ENCODE assay signal across 1 cellular context in the genomic region with DNA sequence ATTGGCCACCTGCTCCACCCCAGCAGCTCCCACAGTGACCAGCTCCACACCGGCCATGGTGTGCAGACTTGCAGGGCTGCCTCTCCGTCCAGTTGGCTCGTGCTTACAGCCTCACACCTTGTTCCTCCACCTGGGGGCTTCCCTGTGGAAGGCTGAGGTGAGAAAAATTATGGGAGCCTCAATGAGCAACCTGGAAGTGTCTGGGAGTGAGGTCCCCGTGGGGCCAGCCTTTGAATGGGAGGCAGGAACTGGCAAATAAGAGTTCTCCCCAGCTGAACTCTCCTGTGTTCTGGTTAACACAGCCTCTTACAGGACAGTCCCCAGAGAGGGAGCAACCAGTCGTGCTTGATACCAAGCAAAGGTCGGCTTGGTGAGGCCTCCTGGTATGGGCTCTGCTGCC.
TF ChIP-seq lines count a peak whose summit lies in the region.

No MANE protein-coding gene starts in this region.

TF ChIP-seq in HepG2, 621 proteins besides CTCF, POLR2A, EP300 and RAD21 (continued from another document and continues in another):
- TF ChIP-seq ZNF382 (CRISPR knock-in tag; IDR thresholded peaks at IDR 0.05; ENCODE audit: borderline replicate concordance), result no peak
- no peak for TF ChIP-seq HMG20B (CRISPR knock-in tag; conservative IDR thresholded peaks at IDR 0.05)
- TF ChIP-seq, protein P1, sequence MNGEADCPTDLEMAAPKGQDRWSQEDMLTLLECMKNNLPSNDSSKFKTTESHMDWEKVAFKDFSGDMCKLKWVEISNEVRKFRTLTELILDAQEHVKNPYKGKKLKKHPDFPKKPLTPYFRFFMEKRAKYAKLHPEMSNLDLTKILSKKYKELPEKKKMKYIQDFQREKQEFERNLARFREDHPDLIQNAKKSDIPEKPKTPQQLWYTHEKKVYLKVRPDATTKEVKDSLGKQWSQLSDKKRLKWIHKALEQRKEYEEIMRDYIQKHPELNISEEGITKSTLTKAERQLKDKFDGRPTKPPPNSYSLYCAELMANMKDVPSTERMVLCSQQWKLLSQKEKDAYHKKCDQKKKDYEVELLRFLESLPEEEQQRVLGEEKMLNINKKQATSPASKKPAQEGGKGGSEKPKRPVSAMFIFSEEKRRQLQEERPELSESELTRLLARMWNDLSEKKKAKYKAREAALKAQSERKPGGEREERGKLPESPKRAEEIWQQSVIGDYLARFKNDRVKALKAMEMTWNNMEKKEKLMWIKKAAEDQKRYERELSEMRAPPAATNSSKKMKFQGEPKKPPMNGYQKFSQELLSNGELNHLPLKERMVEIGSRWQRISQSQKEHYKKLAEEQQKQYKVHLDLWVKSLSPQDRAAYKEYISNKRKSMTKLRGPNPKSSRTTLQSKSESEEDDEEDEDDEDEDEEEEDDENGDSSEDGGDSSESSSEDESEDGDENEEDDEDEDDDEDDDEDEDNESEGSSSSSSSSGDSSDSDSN (CRISPR knock-in tag; IDR thresholded peaks at IDR 0.05), result 0 out of 2 replicates have a peak, but pooled peaks have one; percentile 32
- TF ChIP-seq, protein P2, sequence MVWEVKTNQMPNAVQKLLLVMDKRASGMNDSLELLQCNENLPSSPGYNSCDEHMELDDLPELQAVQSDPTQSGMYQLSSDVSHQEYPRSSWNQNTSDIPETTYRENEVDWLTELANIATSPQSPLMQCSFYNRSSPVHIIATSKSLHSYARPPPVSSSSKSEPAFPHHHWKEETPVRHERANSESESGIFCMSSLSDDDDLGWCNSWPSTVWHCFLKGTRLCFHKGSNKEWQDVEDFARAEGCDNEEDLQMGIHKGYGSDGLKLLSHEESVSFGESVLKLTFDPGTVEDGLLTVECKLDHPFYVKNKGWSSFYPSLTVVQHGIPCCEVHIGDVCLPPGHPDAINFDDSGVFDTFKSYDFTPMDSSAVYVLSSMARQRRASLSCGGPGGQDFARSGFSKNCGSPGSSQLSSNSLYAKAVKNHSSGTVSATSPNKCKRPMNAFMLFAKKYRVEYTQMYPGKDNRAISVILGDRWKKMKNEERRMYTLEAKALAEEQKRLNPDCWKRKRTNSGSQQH (CRISPR knock-in tag; IDR thresholded peaks at IDR 0.05; ENCODE audit: low read depth), result no peak
- TF ChIP-seq, protein P3, sequence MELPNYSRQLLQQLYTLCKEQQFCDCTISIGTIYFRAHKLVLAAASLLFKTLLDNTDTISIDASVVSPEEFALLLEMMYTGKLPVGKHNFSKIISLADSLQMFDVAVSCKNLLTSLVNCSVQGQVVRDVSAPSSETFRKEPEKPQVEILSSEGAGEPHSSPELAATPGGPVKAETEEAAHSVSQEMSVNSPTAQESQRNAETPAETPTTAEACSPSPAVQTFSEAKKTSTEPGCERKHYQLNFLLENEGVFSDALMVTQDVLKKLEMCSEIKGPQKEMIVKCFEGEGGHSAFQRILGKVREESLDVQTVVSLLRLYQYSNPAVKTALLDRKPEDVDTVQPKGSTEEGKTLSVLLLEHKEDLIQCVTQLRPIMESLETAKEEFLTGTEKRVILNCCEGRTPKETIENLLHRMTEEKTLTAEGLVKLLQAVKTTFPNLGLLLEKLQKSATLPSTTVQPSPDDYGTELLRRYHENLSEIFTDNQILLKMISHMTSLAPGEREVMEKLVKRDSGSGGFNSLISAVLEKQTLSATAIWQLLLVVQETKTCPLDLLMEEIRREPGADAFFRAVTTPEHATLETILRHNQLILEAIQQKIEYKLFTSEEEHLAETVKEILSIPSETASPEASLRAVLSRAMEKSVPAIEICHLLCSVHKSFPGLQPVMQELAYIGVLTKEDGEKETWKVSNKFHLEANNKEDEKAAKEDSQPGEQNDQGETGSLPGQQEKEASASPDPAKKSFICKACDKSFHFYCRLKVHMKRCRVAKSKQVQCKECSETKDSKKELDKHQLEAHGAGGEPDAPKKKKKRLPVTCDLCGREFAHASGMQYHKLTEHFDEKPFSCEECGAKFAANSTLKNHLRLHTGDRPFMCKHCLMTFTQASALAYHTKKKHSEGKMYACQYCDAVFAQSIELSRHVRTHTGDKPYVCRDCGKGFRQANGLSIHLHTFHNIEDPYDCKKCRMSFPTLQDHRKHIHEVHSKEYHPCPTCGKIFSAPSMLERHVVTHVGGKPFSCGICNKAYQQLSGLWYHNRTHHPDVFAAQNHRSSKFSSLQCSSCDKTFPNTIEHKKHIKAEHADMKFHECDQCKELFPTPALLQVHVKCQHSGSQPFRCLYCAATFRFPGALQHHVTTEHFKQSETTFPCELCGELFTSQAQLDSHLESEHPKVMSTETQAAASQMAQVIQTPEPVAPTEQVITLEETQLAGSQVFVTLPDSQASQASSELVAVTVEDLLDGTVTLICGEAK (IDR thresholded peaks at IDR 0.05), result no peak
- TF ChIP-seq, protein P3 (CRISPR knock-in tag; IDR thresholded peaks at IDR 0.05), result no peak
- 0 out of 2 replicates have a peak, but pooled peaks have one; percentile 24 for TF ChIP-seq RXRA (CRISPR knock-in tag; IDR thresholded peaks at IDR 0.05)
- TF ChIP-seq RARG (CRISPR knock-in tag; IDR thresholded peaks at IDR 0.05; ENCODE audit: low read depth), result no peak
- TF ChIP-seq STAG1 (CRISPR knock-in tag; IDR thresholded peaks at IDR 0.05), result no peak
- TF ChIP-seq, protein P4, sequence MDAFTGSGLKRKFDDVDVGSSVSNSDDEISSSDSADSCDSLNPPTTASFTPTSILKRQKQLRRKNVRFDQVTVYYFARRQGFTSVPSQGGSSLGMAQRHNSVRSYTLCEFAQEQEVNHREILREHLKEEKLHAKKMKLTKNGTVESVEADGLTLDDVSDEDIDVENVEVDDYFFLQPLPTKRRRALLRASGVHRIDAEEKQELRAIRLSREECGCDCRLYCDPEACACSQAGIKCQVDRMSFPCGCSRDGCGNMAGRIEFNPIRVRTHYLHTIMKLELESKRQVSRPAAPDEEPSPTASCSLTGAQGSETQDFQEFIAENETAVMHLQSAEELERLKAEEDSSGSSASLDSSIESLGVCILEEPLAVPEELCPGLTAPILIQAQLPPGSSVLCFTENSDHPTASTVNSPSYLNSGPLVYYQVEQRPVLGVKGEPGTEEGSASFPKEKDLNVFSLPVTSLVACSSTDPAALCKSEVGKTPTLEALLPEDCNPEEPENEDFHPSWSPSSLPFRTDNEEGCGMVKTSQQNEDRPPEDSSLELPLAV (CRISPR knock-in tag; conservative IDR thresholded peaks at IDR 0.05; ENCODE audit: low read depth), result no peak
- no peak for TF ChIP-seq ATF7-NPFF (CRISPR knock-in tag; IDR thresholded peaks at IDR 0.05; ENCODE audit: low read depth)
- no peak for TF ChIP-seq MTF2 (CRISPR knock-in tag; IDR thresholded peaks at IDR 0.05; ENCODE audit: borderline replicate concordance)
- TF ChIP-seq TBX2 (CRISPR knock-in tag; IDR thresholded peaks at IDR 0.05; ENCODE audit: borderline replicate concordance), result no peak
- TF ChIP-seq SPEN (CRISPR knock-in tag; IDR thresholded peaks at IDR 0.05; ENCODE audit: low read depth), result no peak
- no peak for TF ChIP-seq CEBPG (CRISPR knock-in tag; IDR thresholded peaks at IDR 0.05)
- TF ChIP-seq XRCC5 (optimal IDR thresholded peaks at IDR 0.05; ENCODE audit: low read length), result no peak
- TF ChIP-seq, protein P5, sequence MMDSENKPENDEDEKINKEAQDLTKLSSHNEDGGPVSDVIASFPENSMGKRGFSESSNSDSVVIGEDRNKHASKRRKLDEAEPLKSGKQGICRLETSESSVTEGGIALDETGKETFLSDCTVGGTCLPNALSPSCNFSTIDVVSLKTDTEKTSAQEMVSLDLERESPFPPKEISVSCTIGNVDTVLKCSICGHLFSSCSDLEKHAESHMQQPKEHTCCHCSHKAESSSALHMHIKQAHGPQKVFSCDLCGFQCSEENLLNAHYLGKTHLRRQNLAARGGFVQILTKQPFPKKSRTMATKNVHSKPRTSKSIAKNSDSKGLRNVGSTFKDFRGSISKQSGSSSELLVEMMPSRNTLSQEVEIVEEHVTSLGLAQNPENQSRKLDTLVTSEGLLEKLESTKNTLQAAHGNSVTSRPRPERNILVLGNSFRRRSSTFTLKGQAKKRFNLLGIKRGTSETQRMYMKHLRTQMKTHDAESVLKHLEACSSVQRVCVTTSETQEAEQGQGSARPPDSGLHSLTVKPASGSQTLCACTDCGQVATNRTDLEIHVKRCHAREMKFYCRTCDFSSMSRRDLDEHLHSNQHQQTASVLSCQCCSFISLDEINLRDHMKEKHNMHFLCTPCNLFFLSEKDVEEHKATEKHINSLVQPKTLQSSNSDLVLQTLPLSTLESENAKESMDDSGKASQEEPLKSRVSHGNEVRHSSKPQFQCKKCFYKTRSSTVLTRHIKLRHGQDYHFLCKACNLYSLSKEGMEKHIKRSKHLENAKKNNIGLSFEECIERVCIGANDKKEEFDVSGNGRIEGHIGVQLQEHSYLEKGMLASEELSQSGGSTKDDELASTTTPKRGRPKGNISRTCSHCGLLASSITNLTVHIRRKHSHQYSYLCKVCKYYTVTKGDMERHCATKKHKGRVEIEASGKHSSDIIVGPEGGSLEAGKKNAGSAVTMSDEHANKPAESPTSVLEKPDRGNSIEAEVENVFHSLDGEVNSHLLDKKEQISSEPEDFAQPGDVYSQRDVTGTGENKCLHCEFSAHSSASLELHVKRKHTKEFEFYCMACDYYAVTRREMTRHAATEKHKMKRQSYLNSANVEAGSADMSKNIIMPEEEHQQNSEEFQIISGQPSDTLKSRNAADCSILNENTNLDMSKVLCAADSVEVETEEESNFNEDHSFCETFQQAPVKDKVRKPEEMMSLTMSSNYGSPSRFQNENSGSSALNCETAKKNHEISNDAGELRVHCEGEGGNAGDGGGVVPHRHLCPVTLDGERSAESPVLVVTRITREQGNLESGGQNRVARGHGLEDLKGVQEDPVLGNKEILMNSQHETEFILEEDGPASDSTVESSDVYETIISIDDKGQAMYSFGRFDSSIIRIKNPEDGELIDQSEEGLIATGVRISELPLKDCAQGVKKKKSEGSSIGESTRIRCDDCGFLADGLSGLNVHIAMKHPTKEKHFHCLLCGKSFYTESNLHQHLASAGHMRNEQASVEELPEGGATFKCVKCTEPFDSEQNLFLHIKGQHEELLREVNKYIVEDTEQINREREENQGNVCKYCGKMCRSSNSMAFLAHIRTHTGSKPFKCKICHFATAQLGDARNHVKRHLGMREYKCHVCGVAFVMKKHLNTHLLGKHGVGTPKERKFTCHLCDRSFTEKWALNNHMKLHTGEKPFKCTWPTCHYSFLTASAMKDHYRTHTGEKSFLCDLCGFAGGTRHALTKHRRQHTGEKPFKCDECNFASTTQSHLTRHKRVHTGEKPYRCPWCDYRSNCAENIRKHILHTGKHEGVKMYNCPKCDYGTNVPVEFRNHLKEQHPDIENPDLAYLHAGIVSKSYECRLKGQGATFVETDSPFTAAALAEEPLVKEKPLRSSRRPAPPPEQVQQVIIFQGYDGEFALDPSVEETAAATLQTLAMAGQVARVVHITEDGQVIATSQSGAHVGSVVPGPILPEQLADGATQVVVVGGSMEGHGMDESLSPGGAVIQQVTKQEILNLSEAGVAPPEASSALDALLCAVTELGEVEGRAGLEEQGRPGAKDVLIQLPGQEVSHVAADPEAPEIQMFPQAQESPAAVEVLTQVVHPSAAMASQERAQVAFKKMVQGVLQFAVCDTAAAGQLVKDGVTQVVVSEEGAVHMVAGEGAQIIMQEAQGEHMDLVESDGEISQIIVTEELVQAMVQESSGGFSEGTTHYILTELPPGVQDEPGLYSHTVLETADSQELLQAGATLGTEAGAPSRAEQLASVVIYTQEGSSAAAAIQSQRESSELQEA (CRISPR knock-in tag; IDR thresholded peaks at IDR 0.05; ENCODE audit: not compliant biosample characterization), result peak; percentile 51
- TF ChIP-seq ZKSCAN5 (CRISPR knock-in tag; IDR thresholded peaks at IDR 0.05), result no peak
- TF ChIP-seq, protein P6, sequence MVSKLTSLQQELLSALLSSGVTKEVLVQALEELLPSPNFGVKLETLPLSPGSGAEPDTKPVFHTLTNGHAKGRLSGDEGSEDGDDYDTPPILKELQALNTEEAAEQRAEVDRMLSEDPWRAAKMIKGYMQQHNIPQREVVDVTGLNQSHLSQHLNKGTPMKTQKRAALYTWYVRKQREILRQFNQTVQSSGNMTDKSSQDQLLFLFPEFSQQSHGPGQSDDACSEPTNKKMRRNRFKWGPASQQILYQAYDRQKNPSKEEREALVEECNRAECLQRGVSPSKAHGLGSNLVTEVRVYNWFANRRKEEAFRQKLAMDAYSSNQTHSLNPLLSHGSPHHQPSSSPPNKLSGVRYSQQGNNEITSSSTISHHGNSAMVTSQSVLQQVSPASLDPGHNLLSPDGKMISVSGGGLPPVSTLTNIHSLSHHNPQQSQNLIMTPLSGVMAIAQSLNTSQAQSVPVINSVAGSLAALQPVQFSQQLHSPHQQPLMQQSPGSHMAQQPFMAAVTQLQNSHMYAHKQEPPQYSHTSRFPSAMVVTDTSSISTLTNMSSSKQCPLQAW (CRISPR knock-in tag; IDR thresholded peaks at IDR 0.05), result no peak
- TF ChIP-seq NR3C1 (CRISPR knock-in tag; IDR thresholded peaks at IDR 0.05), result no peak
- no peak for TF ChIP-seq ZNF335 (CRISPR knock-in tag; IDR thresholded peaks at IDR 0.05)
- TF ChIP-seq, protein P7, sequence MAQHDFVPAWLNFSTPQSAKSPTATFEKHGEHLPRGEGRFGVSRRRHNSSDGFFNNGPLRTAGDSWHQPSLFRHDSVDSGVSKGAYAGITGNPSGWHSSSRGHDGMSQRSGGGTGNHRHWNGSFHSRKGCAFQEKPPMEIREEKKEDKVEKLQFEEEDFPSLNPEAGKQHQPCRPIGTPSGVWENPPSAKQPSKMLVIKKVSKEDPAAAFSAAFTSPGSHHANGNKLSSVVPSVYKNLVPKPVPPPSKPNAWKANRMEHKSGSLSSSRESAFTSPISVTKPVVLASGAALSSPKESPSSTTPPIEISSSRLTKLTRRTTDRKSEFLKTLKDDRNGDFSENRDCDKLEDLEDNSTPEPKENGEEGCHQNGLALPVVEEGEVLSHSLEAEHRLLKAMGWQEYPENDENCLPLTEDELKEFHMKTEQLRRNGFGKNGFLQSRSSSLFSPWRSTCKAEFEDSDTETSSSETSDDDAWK (CRISPR knock-in tag; IDR thresholded peaks at IDR 0.05), result no peak
- no peak for TF ChIP-seq ZFP37 (CRISPR knock-in tag; IDR thresholded peaks at IDR 0.05; ENCODE audit: borderline replicate concordance)
- 0 out of 2 replicates have a peak, but pooled peaks have one; percentile 74 for TF ChIP-seq MZF1 (CRISPR knock-in tag; IDR thresholded peaks at IDR 0.05; ENCODE audit: borderline replicate concordance)
- TF ChIP-seq ZNF101 (CRISPR knock-in tag; IDR thresholded peaks at IDR 0.05; ENCODE audit: borderline replicate concordance, low read depth), result no peak
